Comparison of ENCODE assay signal across 1 cellular context in the genomic region with DNA sequence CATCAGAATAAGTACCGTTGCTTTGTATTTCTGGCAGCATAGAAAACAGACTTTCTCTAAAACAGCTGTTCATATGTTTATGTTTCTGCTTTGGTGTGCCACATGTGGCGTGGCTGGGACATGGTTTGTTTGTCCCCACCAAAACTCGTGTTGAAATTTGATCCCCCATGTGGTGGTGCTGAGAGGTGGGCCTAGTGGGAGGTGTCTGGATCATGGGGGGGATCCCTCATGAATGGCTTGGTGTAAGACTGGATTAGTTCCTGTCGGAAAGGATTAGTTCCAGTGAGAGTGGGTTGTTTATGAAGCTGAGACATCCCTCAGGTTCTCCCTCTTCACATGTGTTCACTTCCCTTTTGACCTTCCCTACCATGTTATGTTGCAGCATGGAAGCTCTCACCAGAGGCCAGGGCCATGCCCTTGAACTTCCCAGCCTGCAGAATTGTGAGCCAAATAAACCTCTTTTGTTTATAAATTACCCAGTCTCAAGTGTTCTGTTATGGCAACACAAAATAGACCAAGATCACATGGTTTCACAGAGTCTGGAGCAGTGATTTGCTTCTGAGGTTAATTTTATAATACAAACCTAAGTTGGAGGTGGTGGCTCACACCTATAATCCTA.
TF ChIP-seq lines count a peak whose summit lies in the region.

No MANE protein-coding gene starts in this region.

TF ChIP-seq in HepG2, 621 proteins besides CTCF, POLR2A, EP300 and RAD21:
- TF ChIP-seq ZNF564 (CRISPR knock-in tag; IDR thresholded peaks at IDR 0.05) (peak; percentile 95), MAZ (IDR thresholded peaks at IDR 0.05; ENCODE audit: borderline replicate concordance, low read depth, low read length) (no peak), MAZ (CRISPR knock-in tag; IDR thresholded peaks at IDR 0.05; ENCODE audit: low read depth) (no peak), ZNF766 (CRISPR knock-in tag; IDR thresholded peaks at IDR 0.05; ENCODE audit: borderline replicate concordance) (peak; percentile 92; the same call in 1 of the 2 replicates)
- TF ChIP-seq, protein P1, sequence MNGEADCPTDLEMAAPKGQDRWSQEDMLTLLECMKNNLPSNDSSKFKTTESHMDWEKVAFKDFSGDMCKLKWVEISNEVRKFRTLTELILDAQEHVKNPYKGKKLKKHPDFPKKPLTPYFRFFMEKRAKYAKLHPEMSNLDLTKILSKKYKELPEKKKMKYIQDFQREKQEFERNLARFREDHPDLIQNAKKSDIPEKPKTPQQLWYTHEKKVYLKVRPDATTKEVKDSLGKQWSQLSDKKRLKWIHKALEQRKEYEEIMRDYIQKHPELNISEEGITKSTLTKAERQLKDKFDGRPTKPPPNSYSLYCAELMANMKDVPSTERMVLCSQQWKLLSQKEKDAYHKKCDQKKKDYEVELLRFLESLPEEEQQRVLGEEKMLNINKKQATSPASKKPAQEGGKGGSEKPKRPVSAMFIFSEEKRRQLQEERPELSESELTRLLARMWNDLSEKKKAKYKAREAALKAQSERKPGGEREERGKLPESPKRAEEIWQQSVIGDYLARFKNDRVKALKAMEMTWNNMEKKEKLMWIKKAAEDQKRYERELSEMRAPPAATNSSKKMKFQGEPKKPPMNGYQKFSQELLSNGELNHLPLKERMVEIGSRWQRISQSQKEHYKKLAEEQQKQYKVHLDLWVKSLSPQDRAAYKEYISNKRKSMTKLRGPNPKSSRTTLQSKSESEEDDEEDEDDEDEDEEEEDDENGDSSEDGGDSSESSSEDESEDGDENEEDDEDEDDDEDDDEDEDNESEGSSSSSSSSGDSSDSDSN (CRISPR knock-in tag; IDR thresholded peaks at IDR 0.05) = no peak
